18 cellular contexts compared by ENCODE assay signal in the genomic region with DNA sequence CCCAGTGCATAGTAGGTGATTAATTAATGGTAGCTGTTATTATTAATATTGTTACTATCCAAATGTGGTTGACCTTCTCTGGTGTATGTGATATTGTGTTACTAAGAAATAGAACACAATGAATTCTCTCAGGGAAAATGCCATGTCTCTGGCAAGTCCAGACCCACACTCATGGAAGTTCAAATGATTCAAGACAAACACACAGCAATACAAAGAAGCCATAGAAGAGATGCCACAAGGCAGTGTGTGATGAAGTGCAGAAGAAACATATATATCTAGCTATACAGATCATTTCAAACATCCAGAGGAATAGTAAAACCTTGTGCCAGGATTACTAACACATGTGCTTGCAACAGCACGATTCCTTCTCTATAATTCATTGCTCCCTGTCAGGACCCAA.
"Had no signal": no experiment of that assay in that cellular context is flagged by ENCODE, and none has a peak within 500 bp of the region (broad histone marks: within the 10 kb centered on the region; RNA-seq: fewer than 3 reads in every experiment).

No MANE protein-coding gene starts in this region.

- H3K27ac Mint-ChIP-seq: mesothelial cell of epicardium had no signal

- H3K36me3 Mint-ChIP-seq: mesothelial cell of epicardium had no signal

- H3K36me3 ChIP-seq: esophagus squamous epithelium, gastrocnemius medialis, heart right ventricle, left lung, lower lobe of right lung had no signal

- DNase-seq: dermis blood vessel endothelial cell; dorsolateral prefrontal cortex; effector CD4-positive, alpha-beta T cell; effector memory CD4-positive, alpha-beta T cell; esophagus squamous epithelium; foreskin keratinocyte; gastrocnemius medialis; glutamatergic neuron; heart right ventricle; left cardiac atrium; left lung; left ventricle myocardium superior; lower lobe of right lung; mesenchymal stem cell; mucosa of descending colon had no signal

- H3K4me3 ChIP-seq: coronary artery, dorsolateral prefrontal cortex, esophagus squamous epithelium, gastrocnemius medialis, heart right ventricle, left lung, lower lobe of right lung, mucosa of descending colon had no signal

- H3K4me1 ChIP-seq: esophagus squamous epithelium, foreskin keratinocyte, gastrocnemius medialis, heart right ventricle, left lung, lower lobe of right lung had no signal

- H3K27me3 ChIP-seq: dorsolateral prefrontal cortex, esophagus squamous epithelium, gastrocnemius medialis, heart right ventricle, left lung had no signal

- H3K27ac ChIP-seq: coronary artery, dorsolateral prefrontal cortex, esophagus squamous epithelium, foreskin keratinocyte, gastrocnemius medialis, heart right ventricle, left lung, lower lobe of right lung had no signal

- H3K4me3 Mint-ChIP-seq: mesothelial cell of epicardium had no signal

- H3K9me3 ChIP-seq: esophagus squamous epithelium, gastrocnemius medialis, left lung, lower lobe of right lung, mucosa of descending colon had no signal

- ATAC-seq: esophagus mucosa, foreskin keratinocyte, gastrocnemius medialis, heart right ventricle, left cardiac atrium, left lung, left ventricle myocardium superior, lower lobe of right lung, mucosa of descending colon had no signal
